Comparison of ENCODE assay signal across 24 cellular contexts in the genomic region with DNA sequence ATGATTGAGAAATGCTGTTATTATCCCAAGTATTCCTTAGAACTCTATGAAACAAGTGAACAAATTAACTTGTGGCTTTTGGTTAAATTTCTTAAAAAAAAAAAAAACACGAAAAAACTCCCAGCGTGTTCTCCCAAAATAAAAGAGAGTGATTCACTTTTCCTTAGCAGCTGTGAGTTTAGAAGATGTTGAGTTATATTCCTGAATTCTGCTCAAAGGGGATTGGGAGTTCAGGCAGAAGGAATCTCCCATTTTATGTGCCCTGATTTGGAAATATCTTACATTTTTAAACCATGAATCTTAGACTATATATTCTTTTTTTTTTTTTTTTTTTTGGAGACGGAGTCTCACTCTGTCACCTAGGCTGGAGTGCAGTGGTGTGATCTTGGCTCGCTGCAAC. TPM values are rescaled to one million over a fixed set of nuclear protein-coding genes. Genes with fewer than 3 reads are reported as not detected.
A peak's percentile ranks its signal among the peaks of the same experiment; 100 is the strongest.
DNase-seq lines count a peak whose midpoint lies in the region; ATAC-seq and TF ChIP-seq lines count a peak whose summit lies in the region.
"Had no signal": no experiment of that assay in that cellular context is flagged by ENCODE, and none has a peak within 500 bp of the region (broad histone marks: within the 10 kb centered on the region; RNA-seq: fewer than 3 reads in every experiment).

No MANE protein-coding gene starts in this region.

- H2AK5ac ChIP-seq in IMR-90 (ENCODE audit: low read depth, low read length): no peak overlapping the region
- no peak overlapping the region for H2AK5ac ChIP-seq in trophoblast cell (ENCODE audit: low read length)

- peaks cover 7% of the 10 kb centered on the region; the same call in 1 of the 2 replicates for H4K20me1 ChIP-seq in IMR-90 (ENCODE audit: insufficient read depth, low read length)

- no peak for ATAC-seq in IMR-90 (ENCODE audit: low read depth)
- no peak for ATAC-seq in GM18505 (IDR thresholded peaks at IDR 0.05; ENCODE audit: unreplicated experiment)
- no peak for ATAC-seq in HG02642 (IDR thresholded peaks at IDR 0.05; ENCODE audit: poor library complexity, unreplicated experiment)
- ATAC-seq in GM18511 (IDR thresholded peaks at IDR 0.05; ENCODE audit: unreplicated experiment): no peak
- ATAC-seq: A549 had no signal

- dilution Hi-C loops in IMR-90 (cut with HindIII; ENCODE audit: low sequenced_read_pairs, unreplicated experiment): no loop called here

- H2BK120ac ChIP-seq in IMR-90 (ENCODE audit: low read depth, low read length) (no peak overlapping the region), trophoblast cell (ENCODE audit: insufficient read depth, low read length, poor library complexity) (no peak overlapping the region)

- no peak overlapping the region for H2AK9ac ChIP-seq in IMR-90 (replicated peaks; ENCODE audit: low read depth, low read length, poor library complexity)

- H3K14ac ChIP-seq in IMR-90 (replicated peaks; ENCODE audit: low read depth, low read length) (no peak overlapping the region), trophoblast cell (ENCODE audit: low read length) (no peak overlapping the region)

- H3K27me3 ChIP-seq in IMR-90 (ENCODE audit: control insufficient read depth, insufficient read depth, low read length) (no peaks in the 10 kb centered on the region), trophoblast cell (ENCODE audit: insufficient read depth, low read length) (no peaks in the 10 kb centered on the region)
- H3K27me3 ChIP-seq: BLaER1 had no signal

- H4K5ac ChIP-seq in IMR-90 (ENCODE audit: low read depth, low read length): no peak overlapping the region

- no peak overlapping the region for H2BK20ac ChIP-seq in IMR-90 (ENCODE audit: low read depth, low read length)

- no peak overlapping the region for H2BK15ac ChIP-seq in IMR-90 (ENCODE audit: low read depth, low read length)

- H3K9me3 ChIP-seq in IMR-90 (ENCODE audit: control insufficient read depth, insufficient read depth, low read length) (no peaks in the 10 kb centered on the region), trophoblast cell (ENCODE audit: insufficient read depth, low read depth, low read length) (no peaks in the 10 kb centered on the region)
- H3K9me3 ChIP-seq: A549, BLaER1, Caco-2 had no signal

- H3K18ac ChIP-seq in IMR-90 (ENCODE audit: low read depth, low read length) (no peak overlapping the region), trophoblast cell (ENCODE audit: low read length) (no peak overlapping the region)

- H3K4me1 ChIP-seq in IMR-90 (ENCODE audit: control insufficient read depth, insufficient read depth, low read length) (no peaks in the 10 kb centered on the region; the same call in 1 of the 2 replicates), trophoblast cell (ENCODE audit: control insufficient read depth in 1 of 2, insufficient read depth in 2 of 2, low read length in 2 of 2) (peaks cover 0 to 3% of the 10 kb centered on the region in 2 experiments)

- H3K27ac ChIP-seq in IMR-90 (ENCODE audit: insufficient read depth, low read length) (no peak overlapping the region), trophoblast cell (ENCODE audit: low read depth, low read length) (no peak overlapping the region)
- H3K27ac ChIP-seq: A549, BLaER1 had no signal

- no peak overlapping the region for H3K4me3 ChIP-seq in IMR-90 (ENCODE audit: insufficient read depth, low read depth, low read length)
- no peak overlapping the region for H3K4me3 ChIP-seq in fibroblast of mammary gland (ENCODE audit: control insufficient read depth, low read depth, low read length)
- no peak overlapping the region for H3K4me3 ChIP-seq in trophoblast cell (ENCODE audit: low read depth, low read length)
- H3K4me3 ChIP-seq: A549, BLaER1 had no signal

- no peaks in the 10 kb centered on the region for H3K79me2 ChIP-seq in trophoblast cell (ENCODE audit: control insufficient read depth, insufficient read depth, low read length, poor library complexity)

- H3K4me2 ChIP-seq in IMR-90 (ENCODE audit: low read depth, low read length): no peak overlapping the region
- H3K4me2 ChIP-seq in trophoblast cell (ENCODE audit: low read length): no peak overlapping the region
- H3K4me2 ChIP-seq: A549, BLaER1 had no signal

- H4K8ac ChIP-seq in IMR-90 (ENCODE audit: low read depth in 2 of 2, low read length in 2 of 2): no peak overlapping the region
- H4K8ac ChIP-seq in trophoblast cell (ENCODE audit: low read depth, low read length): no peak overlapping the region

- POLR2A ChIA-PET in IMR-90 (lab: Charles Lee; ENCODE audit: unreplicated experiment): no interaction called here

- no peak for TF ChIP-seq RAD21 in IMR-90 (IDR thresholded peaks at IDR 0.05; ENCODE audit: low read length)

- H2BK5ac ChIP-seq in IMR-90 (ENCODE audit: low read depth, low read length, poor library complexity, severe bottlenecking) (no peak overlapping the region), trophoblast cell (ENCODE audit: low read depth, low read length, poor library complexity) (no peak overlapping the region)

- no peak overlapping the region for H2BK12ac ChIP-seq in trophoblast cell (ENCODE audit: low read length)

- no peak overlapping the region for H3K56ac ChIP-seq in IMR-90 (ENCODE audit: extremely low read depth, insufficient read depth, low read length)

- no TSS peak for BruUV-seq in IMR-90 (replicated peaks; lab: Mats Ljungman, UMichigan)

- CTCF ChIA-PET in IMR-90 (lab: Yijun Ruan, JAX): no interaction called here

- no CpG with 5 or more reads among the region's 4 CpGs for WGBS in IMR-90 (ENCODE audit: extremely low coverage in 2 of 2, insufficient read length in 1 of 2), 2 experiments
- WGBS in trophoblast cell (ENCODE audit: extremely low coverage, insufficient coverage, insufficient read length): no CpG with 5 or more reads among the region's 4 CpGs

- H3K9me1 ChIP-seq in IMR-90 (ENCODE audit: insufficient read depth, low read length): no peaks in the 10 kb centered on the region

- H4K91ac ChIP-seq in IMR-90 (ENCODE audit: insufficient read depth, low read depth, low read length): no peak overlapping the region
- no peak overlapping the region for H4K91ac ChIP-seq in trophoblast cell (ENCODE audit: low read depth, low read length)

- intact Hi-C loops in IMR-90 (cut with micrococcal nuclease): no loop called here

- in situ Hi-C loops in IMR-90 (cut with MboI; ENCODE audit: low sequenced_read_pairs): no loop called here

- DNase-seq in EL (peak; percentile 43), IMR-90 (peak; percentile 47), fibroblast of mammary gland (ENCODE audit: low read depth) (peak; percentile 23), trophoblast cell (peak in 1 of 2 donors; percentile 23), NAMALWA (ENCODE audit: low spot score) (no peak)
- DNase-seq: Caco-2; CD4-positive, alpha-beta T cell; DMS 273 treated with DMSO at 0.1 percent for 48 hours; DMS79 treated with DMSO at 0.1 percent for 48 hours; H7; Karpas-422; NCI-H1048; NCI-H1436; NCI-H187 treated with DMSO at 0.1 percent for 48 hours; NCI-H2107; NCI-H446 treated with DMSO at 0.1 percent for 48 hours; NCI-H526 treated with DMSO at 0.1 percent for 48 hours; OCI-M1; Right ventricle myocardium superior had no signal

- H3K4ac ChIP-seq in IMR-90 (ENCODE audit: low read depth, low read length) (no peak overlapping the region), trophoblast cell (ENCODE audit: low read depth, low read length) (peak overlapping the region; percentile 6)

- no peak overlapping the region for H4K12ac ChIP-seq in trophoblast cell (ENCODE audit: low read depth, low read length)

- H3K36me3 ChIP-seq in IMR-90 (ENCODE audit: control insufficient read depth, insufficient read depth, low read length) (no peaks in the 10 kb centered on the region), trophoblast cell (ENCODE audit: control insufficient read depth in 1 of 2, insufficient read depth in 2 of 2, low read length in 2 of 2) (no peaks in the 10 kb centered on the region)

- TF ChIP-seq CTCF in IMR-90 (conservative IDR thresholded peaks at IDR 0.05; ENCODE audit: low read depth, low read length) (no peak), fibroblast of mammary gland (conservative IDR thresholded peaks at IDR 0.05; ENCODE audit: control insufficient read depth, insufficient read depth, low read depth, low read length) (no peak)

- no peak overlapping the region for H3K9ac ChIP-seq in IMR-90 (ENCODE audit: low read depth, low read length)
- no peak overlapping the region for H3K9ac ChIP-seq in trophoblast cell (ENCODE audit: low read length)
- H3K9ac ChIP-seq: BLaER1 had no signal

- H2AFZ ChIP-seq in IMR-90 (replicated peaks; ENCODE audit: low read length, poor library complexity): no peak overlapping the region
- H2AFZ ChIP-seq in trophoblast cell (ENCODE audit: insufficient read depth, low read length, poor library complexity): no peak overlapping the region

- no peak overlapping the region for H3K23ac ChIP-seq in IMR-90 (ENCODE audit: low read depth, low read length)
- H3K23ac ChIP-seq in trophoblast cell (ENCODE audit: low read length): no peak overlapping the region

- H3K79me1 ChIP-seq in IMR-90 (ENCODE audit: low read depth in 1 of 2, low read length in 2 of 2) (peaks cover 30 to 41% of the 10 kb centered on the region in 2 experiments), trophoblast cell (ENCODE audit: low read length) (no peaks in the 10 kb centered on the region)

- TF ChIP-seq POLR2A in IMR-90 (IDR thresholded peaks at IDR 0.05; ENCODE audit: low read depth, low read length): no peak
- TF ChIP-seq POLR2A in GM18505 (IDR thresholded peaks at IDR 0.05; ENCODE audit: borderline replicate concordance, extremely low read depth, insufficient read depth, insufficient read length): no peak

TF ChIP-seq in IMR-90, 13 proteins besides CTCF, POLR2A, EP300 and RAD21:
- TF ChIP-seq BHLHE40 (IDR thresholded peaks at IDR 0.05; ENCODE audit: low read depth, low read length): no peak
- no peak for TF ChIP-seq MAZ (IDR thresholded peaks at IDR 0.05; ENCODE audit: borderline replicate concordance, low read depth, low read length)
- no peak for TF ChIP-seq NFE2L2 (IDR thresholded peaks at IDR 0.05; ENCODE audit: low read depth, low read length)
- no peak for TF ChIP-seq CHD1 (IDR thresholded peaks at IDR 0.05; ENCODE audit: low read depth, low read length)

RNA-seq across cellular contexts. Expression of a gene that starts 34.3 kb away (rescaled TPM):
- 20.8 and 22.6 TPM in 2 replicates for total RNA-seq in IMR-90 (2012; rRNA removed)
- polyA plus RNA-seq in IMR-90 (2012; rRNA removed): 17.2 and 18.1 TPM in 2 replicates
- polyA plus RNA-seq in IMR-90 (2012; cell fraction: cytosol; rRNA removed): 8.2 and 8.6 TPM in 2 replicates
- 13.7 and 32.0 TPM in 2 replicates for polyA plus RNA-seq in IMR-90 (2012; cell fraction: nucleus; rRNA removed; ENCODE audit: low replicate concordance)
- polyA plus RNA-seq in trophoblast cell (2013): 104 and 105 TPM in 2 replicates
